ENCODE assay signal across 18 cellular contexts in the genomic region with DNA sequence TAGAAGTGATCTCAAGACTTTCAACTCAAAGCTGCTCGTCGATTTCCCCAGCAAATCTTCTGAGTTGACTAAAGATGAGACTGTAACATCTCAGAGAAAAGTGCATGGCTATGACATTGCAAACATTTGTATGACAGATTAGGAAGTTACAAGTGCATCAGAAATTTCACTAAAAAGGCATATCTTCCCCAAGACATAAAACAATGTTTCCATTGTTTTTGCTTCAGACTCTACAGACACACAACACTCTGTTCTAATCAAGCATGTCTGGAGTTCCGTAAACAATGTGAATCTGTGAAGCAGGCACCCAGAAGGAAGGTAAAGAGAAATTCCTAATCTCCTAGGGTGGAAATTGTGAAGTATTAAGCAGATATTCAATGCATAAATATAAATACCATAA.
DNase-seq lines count a peak whose midpoint lies in the region; ATAC-seq lines count a peak whose summit lies in the region.
"Had no signal": no experiment of that assay in that cellular context is flagged by ENCODE, and none has a peak within 500 bp of the region (broad histone marks: within the 10 kb centered on the region; RNA-seq: fewer than 3 reads in every experiment).

No MANE protein-coding gene starts in this region.

- H4K20me1 ChIP-seq in Karpas-422 (ENCODE audit: insufficient read depth, low read depth, low read length) = no peaks in the 10 kb centered on the region

- no peak overlapping the region for H3K4me3 ChIP-seq in Karpas-422 (ENCODE audit: low read length)

- no peaks in the 10 kb centered on the region for H3K36me3 ChIP-seq in Karpas-422 (ENCODE audit: insufficient read depth, low read length)

- H3K27me3 ChIP-seq in Karpas-422 (ENCODE audit: low read length) = no peaks in the 10 kb centered on the region; the same call in 1 of the 2 replicates

- H3K27ac ChIP-seq in Karpas-422 (ENCODE audit: low read length) = no peak overlapping the region
- H3K27ac ChIP-seq: HL-60 had no signal

- H3K4me2 ChIP-seq in Karpas-422 (ENCODE audit: low read depth, low read length, poor library complexity, severe bottlenecking) = no peak overlapping the region

- H2AFZ ChIP-seq in Karpas-422 (ENCODE audit: low read length) = no peak overlapping the region

- H3K9me2 ChIP-seq in Karpas-422 (replicated peaks; ENCODE audit: insufficient read depth, low read length) = no peaks in the 10 kb centered on the region

- no peaks in the 10 kb centered on the region for H3K79me2 ChIP-seq in Karpas-422 (ENCODE audit: low read length)

- DNase-seq in Ammon's horn (ENCODE audit: low spot score) (peak; percentile 41), RPMI7951 (ENCODE audit: low read depth) (peak; percentile 21), foreskin melanocyte (peak; percentile 86), midbrain (lab: John Stamatoyannopoulos, UW) (peak; percentile 5), Karpas-422 (no peak), EL (no peak)
- DNase-seq: 8988T; ACHN; C1 segment of cervical spinal cord; CD4-positive, alpha-beta T cell; DMS153; DND-41; GF-D8; GOT3; H9 had no signal

- no peak overlapping the region for H3K9ac ChIP-seq in Karpas-422 (ENCODE audit: low read length)

- no peaks in the 10 kb centered on the region for H3K9me3 ChIP-seq in Karpas-422 (ENCODE audit: low read length)

- no peak for ATAC-seq in GM18907 (IDR thresholded peaks at IDR 0.05; ENCODE audit: unreplicated experiment)
- ATAC-seq in GM18519 (IDR thresholded peaks at IDR 0.05; ENCODE audit: low FRiP score, unreplicated experiment) = no peak

- no peaks in the 10 kb centered on the region for H3K4me1 ChIP-seq in Karpas-422 (ENCODE audit: low read length)

Comparison
In these comparisons a context has a peak if more than half of its experiments do, and no peak if none do; other contexts are left out.
1. DNase-seq: peak in Ammon's horn (single experiment), RPMI7951 (single experiment), foreskin melanocyte (single experiment) and midbrain (single experiment); none in Karpas-422 (single experiment) and EL (single experiment).